In the genomic region with DNA sequence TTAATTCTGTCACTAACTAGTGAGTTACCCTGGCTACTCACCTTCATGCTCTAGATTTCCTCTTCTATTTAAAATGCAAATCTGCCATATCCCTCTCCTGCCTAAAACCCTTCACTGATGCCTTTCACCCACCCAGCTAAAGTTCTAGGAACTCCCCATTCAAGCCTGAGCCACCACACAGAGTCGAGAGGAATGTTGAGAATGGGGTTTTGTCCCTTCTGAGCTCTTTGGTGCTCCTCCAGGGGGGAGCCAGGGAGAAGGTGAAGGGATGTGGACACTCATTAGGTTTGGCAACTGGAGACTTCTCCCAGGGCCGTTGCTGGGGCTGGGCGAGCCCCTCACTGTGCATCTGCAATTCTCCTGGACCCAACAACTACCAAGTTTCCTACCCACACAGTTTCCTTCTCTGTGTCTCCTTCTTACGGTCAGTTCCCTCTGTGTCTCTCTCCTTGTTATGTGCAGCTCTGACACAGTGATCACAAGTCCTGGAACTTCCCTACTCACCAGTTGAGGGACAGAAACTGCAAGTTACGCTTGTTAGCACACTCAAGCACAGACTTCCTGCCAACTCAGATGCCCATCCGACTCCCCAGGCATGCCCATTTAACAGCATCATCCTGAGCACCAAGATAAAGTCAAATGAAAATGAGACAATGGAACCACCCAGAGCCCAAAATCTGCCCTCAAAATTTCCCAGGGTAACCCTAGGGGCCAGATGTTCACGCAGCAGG, we compare ENCODE assay signal across 10 cellular contexts. TPM values are rescaled to one million over a fixed set of nuclear protein-coding genes. Genes with fewer than 3 reads are reported as not detected.
DNase-seq lines count a peak whose midpoint lies in the region; ATAC-seq, FAIRE-seq and TF ChIP-seq lines count a peak whose summit lies in the region.
"Had no signal": no experiment of that assay in that cellular context is flagged by ENCODE, and none has a peak within 500 bp of the region (broad histone marks: within the 10 kb centered on the region; RNA-seq: fewer than 3 reads in every experiment).

No MANE protein-coding gene starts in this region.

- H3K4me2 ChIP-seq in K562 (ENCODE audit: insufficient read depth, low read length) (no peak overlapping the region), Karpas-422 (ENCODE audit: low read depth, low read length, poor library complexity, severe bottlenecking) (no peak overlapping the region)

- no peak for FAIRE-seq in K562 (lab: Jason Lieb, UNC)

- TF ChIP-seq POLR2A in K562 (conservative IDR thresholded peaks at IDR 0.05): no peak

- H4K20me1 ChIP-seq in K562 (replicated peaks; ENCODE audit: control insufficient read depth, insufficient read depth, low read length): no peaks in the 10 kb centered on the region
- H4K20me1 ChIP-seq in Karpas-422 (ENCODE audit: insufficient read depth, low read depth, low read length): no peaks in the 10 kb centered on the region

- H3K9ac ChIP-seq in K562 (ENCODE audit: insufficient read depth in 1 of 2, low read depth in 2 of 2, low read length in 2 of 2) (peak overlapping the region in 1 of 2 experiments; percentile 60; a peak in 1 of 4 replicates), Karpas-422 (ENCODE audit: low read length) (no peak overlapping the region)

- H3K9me2 ChIP-seq in Karpas-422 (replicated peaks; ENCODE audit: insufficient read depth, low read length): no peaks in the 10 kb centered on the region

- no peak overlapping the region for H3K4me3 ChIP-seq in K562
- no peak overlapping the region for H3K4me3 ChIP-seq in Karpas-422 (ENCODE audit: low read length)
- no peak overlapping the region for H3K4me3 ChIP-seq in coronary artery
- H3K4me3 ChIP-seq: ovary had no signal

- intact Hi-C loops in K562 (cut with micrococcal nuclease): no loop called here
- intact Hi-C loops in sciatic nerve (cut with DNase I): no loop called here

- 60% methylated on average over 7 of the region's 7 CpGs for WGBS in K562 (ENCODE audit: insufficient coverage, low coverage, missing lambda C conversion rate)

- no peak for TF ChIP-seq RAD21 in K562 (CRISPR knock-in tag; conservative IDR thresholded peaks at IDR 0.05 in 1 of 2, IDR thresholded peaks at IDR 0.05 in 1 of 2)

- CTCF ChIA-PET in K562 (lab: Yijun Ruan, JAX; ENCODE audit: low intra/inter-chr PET ratio): no interaction called here

- no peak overlapping the region for H3K27ac ChIP-seq in K562 (ENCODE audit: extremely low read depth, low read depth, low read length)
- no peak overlapping the region for H3K27ac ChIP-seq in Karpas-422 (ENCODE audit: low read length)
- H3K27ac ChIP-seq in coronary artery: peak overlapping the region in 1 of 2 donors; percentile 50
- H3K27ac ChIP-seq: ovary had no signal

- POLR2A ChIA-PET in K562 (lab: Yijun Ruan, JAX): interaction anchor here (0.8 to 1.4 kb wide), 8 partner anchors 9 to 142 kb away, joined by 3 to 5 read pairs (median 4); no protein-coding TSS in a partner anchor

- TF ChIP-seq EP300 in K562 (IDR thresholded peaks at IDR 0.05; ENCODE audit: low read length): no peak

- in situ Hi-C loops in K562 (cut with MboI): no loop called here

- TF ChIP-seq CTCF in K562 (IDR thresholded peaks at IDR 0.05 in 2 of 3, conservative IDR thresholded peaks at IDR 0.05 in 1 of 3; ENCODE audit: insufficient read depth in 2 of 3, low read depth in 1 of 3, low read length in 3 of 3) (no peak), coronary artery (IDR thresholded peaks at IDR 0.05) (no peak)

- no peaks in the 10 kb centered on the region; the same call in 2 of the 3 replicates for H3K36me3 ChIP-seq in K562 (ENCODE audit: control insufficient read depth, insufficient read depth, low read length)
- no peaks in the 10 kb centered on the region for H3K36me3 ChIP-seq in Karpas-422 (ENCODE audit: insufficient read depth, low read length)
- H3K36me3 ChIP-seq: ovary had no signal

- H3K9me3 ChIP-seq in K562 (replicated peaks; ENCODE audit: control insufficient read depth, insufficient read depth, low read depth, low read length) (no peaks in the 10 kb centered on the region), Karpas-422 (ENCODE audit: low read length) (no peaks in the 10 kb centered on the region)
- H3K9me3 ChIP-seq: ovary had no signal

- H3K27me3 ChIP-seq in K562 (ENCODE audit: control insufficient read depth in 2 of 2, insufficient read depth in 2 of 2, low read length in 2 of 2) (no peaks in the 10 kb centered on the region), Karpas-422 (ENCODE audit: low read length) (no peaks in the 10 kb centered on the region)
- H3K27me3 ChIP-seq: ovary had no signal

- BruUV-seq in K562 (replicated peaks; lab: Mats Ljungman, UMichigan): no TSS peak

- H3K4me1 ChIP-seq in K562 (replicated peaks in 1 of 2; ENCODE audit: control insufficient read depth in 2 of 2, insufficient read depth in 2 of 2, low read length in 2 of 2): peaks cover 15 to 27% of the 10 kb centered on the region in 2 experiments
- H3K4me1 ChIP-seq in Karpas-422 (ENCODE audit: low read length): peaks cover 15% of the 10 kb centered on the region

- no peaks in the 10 kb centered on the region for H3K9me1 ChIP-seq in K562 (ENCODE audit: control insufficient read depth, insufficient read depth, low read length)

- H2AFZ ChIP-seq in K562 (ENCODE audit: low read depth, low read length): no peak overlapping the region
- no peak overlapping the region for H2AFZ ChIP-seq in Karpas-422 (ENCODE audit: low read length)

- H3K79me2 ChIP-seq in K562 (ENCODE audit: control insufficient read depth, insufficient read depth, low read length) (no peaks in the 10 kb centered on the region), Karpas-422 (ENCODE audit: low read length) (no peaks in the 10 kb centered on the region)

- ATAC-seq in GM18861 (IDR thresholded peaks at IDR 0.05; ENCODE audit: unreplicated experiment): peak; percentile 61
- ATAC-seq in HG02759 (IDR thresholded peaks at IDR 0.05; ENCODE audit: unreplicated experiment): peak; percentile 78
- ATAC-seq in K562: peak; percentile 17; the same call in 2 of the 3 replicates
- ATAC-seq in sciatic nerve: peak; percentile 80
- ATAC-seq: PC-3 had no signal

- DNase-seq in K562 (ENCODE audit: extremely low read depth in 1 of 4, low spot score in 3 of 4) (peak in 1 of 4 experiments; percentile 11), sciatic nerve (ENCODE audit: low spot score) (no peak), Karpas-422 (no peak), dedifferentiated amniotic fluid mesenchymal stem cell (ENCODE audit: extremely low spot score) (no peak), coronary artery (ENCODE audit: low spot score) (no peak)
- DNase-seq: activated effector memory CD4-positive, alpha-beta T cell treated with Interleukin-2 at 50 U/mL for 16 hours; ovary; PC-3 had no signal

TF ChIP-seq in K562, 482 proteins besides CTCF, POLR2A, EP300 and RAD21 (continues in another document):
- TF ChIP-seq ZNF444 (CRISPR knock-in tag; IDR thresholded peaks at IDR 0.05): no peak

RNA-seq across cellular contexts. Expression of a gene that starts 6.5 kb away (rescaled TPM):
- total RNA-seq in K562 (2011; cell fraction: chromatin; rRNA removed; ENCODE audit: low replicate concordance): 33.8 and 58.3 TPM in 2 replicates
- 34.2 and 42.5 TPM in 2 replicates for total RNA-seq in K562 (2011; cell fraction: nucleolus; rRNA removed)
- total RNA-seq in K562 (2011; cell fraction: nucleoplasm; rRNA removed): 41.9 and 43.4 TPM in 2 replicates
- total RNA-seq in K562 (2014; rRNA removed) (2.9 and 3.5 TPM in 2 replicates), K562 (2014; rRNA removed; fragmentation: Illumina TruSeq; extraction: Trizol) (2.0 and 2.9 TPM in 2 replicates), K562 (2015; rRNA removed; fragmentation: Illumina TruSeq; extraction: Trizol) (1.4 and 2.1 TPM in 2 replicates), K562 (2021) (4.6 and 4.9 TPM in 2 replicates), sciatic nerve (29.5 TPM)
- polyA plus RNA-seq in K562 (2011; rRNA removed) (15.4 and 17.3 TPM in 2 replicates), K562 (2014; fragmentation: Illumina TruSeq; extraction: Trizol) (4.0 and 4.5 TPM in 2 replicates), K562 (2014; fragmentation: Nextera tagmentation; extraction: Ambion mirVana) (under 1 TPM; 0.17 to 0.48 TPM), K562 (2014; rRNA removed) (2.7 and 3.6 TPM in 2 replicates)
- polyA plus RNA-seq in K562 (2011; cell fraction: cytosol; rRNA removed): 9.1 and 23.9 TPM in 2 replicates
- 18.2 and 38.1 TPM in 2 replicates for polyA plus RNA-seq in K562 (2011; cell fraction: nucleus; rRNA removed)
- 3.8 and 12.5 TPM in 2 replicates for polyA plus RNA-seq in K562 (2012)
- 19.8 and 20.3 TPM in 2 replicates for polyA minus RNA-seq in K562 (2011; rRNA and poly(A)+ RNA removed)
- 7.5 and 11.4 TPM in 2 replicates for polyA minus RNA-seq in K562 (2011; cell fraction: cytosol; rRNA and poly(A)+ RNA removed)
- 24.1 and 28.3 TPM in 2 replicates for polyA minus RNA-seq in K562 (2011; cell fraction: nucleus; rRNA and poly(A)+ RNA removed)
- 25.5 and 49.8 TPM in 2 replicates for total RNA-seq in Karpas-422 (2014; rRNA removed; shearing (Covaris generic); ENCODE audit: low replicate concordance)
- total RNA-seq: PC-3 had no signal

RNA-seq across cellular contexts. Expression of a gene that starts 50.4 kb away (rescaled TPM):
- total RNA-seq in K562 (2011; cell fraction: chromatin; rRNA removed; ENCODE audit: low replicate concordance): 1.1 TPM in 2 replicates
- total RNA-seq in K562 (2011; cell fraction: nucleolus; rRNA removed): 0.33 and 0.66 TPM in 2 replicates
- 0.46 and 0.59 TPM in 2 replicates for total RNA-seq in K562 (2011; cell fraction: nucleoplasm; rRNA removed)
- 0.08 and 0.27 TPM in 2 replicates for total RNA-seq in K562 (2014; rRNA removed)
- total RNA-seq in K562 (2014; rRNA removed; fragmentation: Illumina TruSeq; extraction: Trizol): 0.15 TPM in 1 of 2 replicates, not detected in the other
- total RNA-seq in K562 (2015; rRNA removed; fragmentation: Illumina TruSeq; extraction: Trizol): 0.14 and 0.19 TPM in 2 replicates
- total RNA-seq in K562 (2021): 0.29 and 0.34 TPM in 2 replicates
- 0.25 and 0.37 TPM in 2 replicates for polyA plus RNA-seq in K562 (2011; rRNA removed)
- 0.24 and 0.46 TPM in 2 replicates for polyA plus RNA-seq in K562 (2011; cell fraction: cytosol; rRNA removed)
- polyA plus RNA-seq in K562 (2011; cell fraction: nucleus; rRNA removed): 1.2 and 1.7 TPM in 2 replicates
- polyA plus RNA-seq in K562 (2012): 0.29 and 0.48 TPM in 2 replicates
- 0.13 and 0.24 TPM in 2 replicates for polyA plus RNA-seq in K562 (2014; fragmentation: Illumina TruSeq; extraction: Trizol)
- under 1 TPM; 0.11 to 0.13 TPM for polyA plus RNA-seq in K562 (2014; fragmentation: Nextera tagmentation; extraction: Ambion mirVana)
- polyA plus RNA-seq in K562 (2014; rRNA removed): 0.23 and 0.25 TPM in 2 replicates
- 0.21 TPM in 2 replicates for polyA minus RNA-seq in K562 (2011; rRNA and poly(A)+ RNA removed)
- polyA minus RNA-seq in K562 (2011; cell fraction: cytosol; rRNA and poly(A)+ RNA removed): 0.48 TPM in 1 of 2 replicates, not detected in the other
- 0.40 and 0.44 TPM in 2 replicates for polyA minus RNA-seq in K562 (2011; cell fraction: nucleus; rRNA and poly(A)+ RNA removed)
- total RNA-seq in sciatic nerve: 0.58 TPM
- total RNA-seq in Karpas-422 (2014; rRNA removed; shearing (Covaris generic); ENCODE audit: low replicate concordance): 0.69 and 1.1 TPM in 2 replicates

Comparison
In these comparisons a context has a peak if more than half of its experiments do, and no peak if none do; other contexts are left out.
1. ATAC-seq: peak in every context shown above with its lines; median percentile 80 in sciatic nerve; 78 in HG02759; 61 in GM18861; 17 in K562.